Comparison of ENCODE assay signal across 19 cellular contexts in the genomic region with DNA sequence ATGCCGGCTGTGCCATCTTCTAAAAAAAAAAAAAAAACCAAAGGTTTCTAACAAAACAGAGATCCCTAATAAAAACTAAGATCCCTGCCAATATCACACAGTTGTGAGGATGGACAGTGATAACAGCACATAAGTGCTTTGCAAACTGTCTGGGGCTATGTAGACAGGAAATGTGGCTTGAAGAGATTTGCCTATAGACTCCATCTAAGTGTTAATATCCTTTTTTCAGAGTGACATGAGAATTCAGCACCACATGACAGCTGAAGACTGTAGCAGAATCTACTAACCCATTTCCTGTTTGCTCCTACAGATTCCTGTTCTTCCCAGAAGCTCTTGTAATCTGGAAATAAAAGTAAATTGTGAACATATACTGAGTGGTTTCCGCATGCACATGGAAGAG.
A peak's percentile ranks its signal among the peaks of the same experiment; 100 is the strongest.
DNase-seq lines count a peak whose midpoint lies in the region; ATAC-seq lines count a peak whose summit lies in the region.
"Had no signal": no experiment of that assay in that cellular context is flagged by ENCODE, and none has a peak within 500 bp of the region (broad histone marks: within the 10 kb centered on the region; RNA-seq: fewer than 3 reads in every experiment).

No MANE protein-coding gene starts in this region.

- H3K36me3 ChIP-seq in Karpas-422 (ENCODE audit: insufficient read depth, low read length) = no peaks in the 10 kb centered on the region
- H3K36me3 ChIP-seq: gastrocnemius medialis had no signal

- peak overlapping the region; percentile 21 for H3K4me2 ChIP-seq in Karpas-422 (ENCODE audit: low read depth, low read length, poor library complexity, severe bottlenecking)

- H4K20me1 ChIP-seq in Karpas-422 (ENCODE audit: insufficient read depth, low read depth, low read length) = no peaks in the 10 kb centered on the region

- H3K36me3 Mint-ChIP-seq in memory B cell = no peaks in the 10 kb centered on the region
- H3K36me3 Mint-ChIP-seq: activated naive CD8-positive, alpha-beta T cell treated with anti-CD3 and anti-CD28 coated beads for 36 hours had no signal

- no peak overlapping the region for H3K4me3 Mint-ChIP-seq in memory B cell
- H3K4me3 Mint-ChIP-seq: activated naive CD8-positive, alpha-beta T cell treated with anti-CD3 and anti-CD28 coated beads for 36 hours; activated T-helper 1 cell treated with anti-CD3 and anti-CD28 coated beads, Interleukin-12 subunit alpha, Interleukin-12 subunit beta, Interleukin-2, Interleukin-4 antibody, amounts not matched to agents 30 ng/mL and 10 ng/mL and 1 ng/mL, durations not matched to agents 14 hours and 24 hours and 36 hours; H9; natural killer cell; T-cell had no signal

- H3K9ac ChIP-seq in Karpas-422 (ENCODE audit: low read length) = no peak overlapping the region

- no peaks in the 10 kb centered on the region for H3K9me2 ChIP-seq in Karpas-422 (replicated peaks; ENCODE audit: insufficient read depth, low read length)

- no peaks in the 10 kb centered on the region for H3K79me2 ChIP-seq in Karpas-422 (ENCODE audit: low read length)

- H3K4me1 Mint-ChIP-seq in memory B cell = peaks cover 4% of the 10 kb centered on the region
- H3K4me1 Mint-ChIP-seq: activated naive CD8-positive, alpha-beta T cell treated with anti-CD3 and anti-CD28 coated beads for 36 hours had no signal

- no peaks in the 10 kb centered on the region for H3K27me3 Mint-ChIP-seq in memory B cell
- H3K27me3 Mint-ChIP-seq: activated naive CD8-positive, alpha-beta T cell treated with anti-CD3 and anti-CD28 coated beads for 36 hours; T-cell had no signal

- ATAC-seq in GM18508 (IDR thresholded peaks at IDR 0.05; ENCODE audit: insufficient read depth, unreplicated experiment) (peak; percentile 66), HG02678 (IDR thresholded peaks at IDR 0.05; ENCODE audit: unreplicated experiment) (peak; percentile 77), memory B cell (ENCODE audit: low read depth) (peak; percentile 46), HG03378 (IDR thresholded peaks at IDR 0.05; ENCODE audit: unreplicated experiment) (no peak), GM21825 (IDR thresholded peaks at IDR 0.05; ENCODE audit: unreplicated experiment) (no peak)
- ATAC-seq: gastrocnemius medialis, HepG2 had no signal

- peaks cover 18% of the 10 kb centered on the region for H3K4me1 ChIP-seq in Karpas-422 (ENCODE audit: low read length)

- H2AFZ ChIP-seq in Karpas-422 (ENCODE audit: low read length) = no peak overlapping the region

- no peak overlapping the region for H3K27ac ChIP-seq in Karpas-422 (ENCODE audit: low read length)
- H3K27ac ChIP-seq: gastrocnemius medialis had no signal

- peak; percentile 65 for DNase-seq in Karpas-422
- no peak for DNase-seq in memory B cell (ENCODE audit: low spot score in 2 of 2)
- DNase-seq in NCI-H774 (lab: John Stamatoyannopoulos, UW) = no peak
- DNase-seq: activated naive CD8-positive, alpha-beta T cell treated with anti-CD3 and anti-CD28 coated beads for 36 hours; COR-L47; gastrocnemius medialis; H9; mesendoderm; MM.1S; natural killer cell; NCI-H1694; NCI-H345; T-cell had no signal

- no peak overlapping the region for H3K27ac Mint-ChIP-seq in memory B cell
- H3K27ac Mint-ChIP-seq: activated naive CD8-positive, alpha-beta T cell treated with anti-CD3 and anti-CD28 coated beads for 36 hours; activated T-helper 1 cell treated with anti-CD3 and anti-CD28 coated beads, Interleukin-12 subunit alpha, Interleukin-12 subunit beta, Interleukin-2, Interleukin-4 antibody, amounts not matched to agents 30 ng/mL and 10 ng/mL and 1 ng/mL, durations not matched to agents 14 hours and 24 hours and 36 hours; H9; natural killer cell; T-cell had no signal

- H3K4me3 ChIP-seq in Karpas-422 (ENCODE audit: low read length) = no peak overlapping the region
- H3K4me3 ChIP-seq: gastrocnemius medialis had no signal

- H3K9me3 ChIP-seq in Karpas-422 (ENCODE audit: low read length) = peaks cover 6% of the 10 kb centered on the region; the same call in 1 of the 2 replicates
- H3K9me3 ChIP-seq: gastrocnemius medialis had no signal

- H3K9me3 Mint-ChIP-seq in memory B cell = peaks cover 8% of the 10 kb centered on the region
- H3K9me3 Mint-ChIP-seq: activated T-helper 1 cell treated with anti-CD3 and anti-CD28 coated beads, Interleukin-12 subunit alpha, Interleukin-12 subunit beta, Interleukin-2, Interleukin-4 antibody, amounts not matched to agents 30 ng/mL and 10 ng/mL and 1 ng/mL, durations not matched to agents 14 hours and 24 hours and 36 hours had no signal

- H3K27me3 ChIP-seq in Karpas-422 (ENCODE audit: low read length) = no peaks in the 10 kb centered on the region
- H3K27me3 ChIP-seq: gastrocnemius medialis had no signal

Comparison
In these comparisons a context has a peak if more than half of its experiments do, and no peak if none do; other contexts are left out.
1. ATAC-seq: peak in GM18508 (single experiment), HG02678 (single experiment) and memory B cell (single experiment); none in HG03378 (single experiment) and GM21825 (single experiment).